9 cellular contexts compared by ENCODE assay signal in the genomic region with DNA sequence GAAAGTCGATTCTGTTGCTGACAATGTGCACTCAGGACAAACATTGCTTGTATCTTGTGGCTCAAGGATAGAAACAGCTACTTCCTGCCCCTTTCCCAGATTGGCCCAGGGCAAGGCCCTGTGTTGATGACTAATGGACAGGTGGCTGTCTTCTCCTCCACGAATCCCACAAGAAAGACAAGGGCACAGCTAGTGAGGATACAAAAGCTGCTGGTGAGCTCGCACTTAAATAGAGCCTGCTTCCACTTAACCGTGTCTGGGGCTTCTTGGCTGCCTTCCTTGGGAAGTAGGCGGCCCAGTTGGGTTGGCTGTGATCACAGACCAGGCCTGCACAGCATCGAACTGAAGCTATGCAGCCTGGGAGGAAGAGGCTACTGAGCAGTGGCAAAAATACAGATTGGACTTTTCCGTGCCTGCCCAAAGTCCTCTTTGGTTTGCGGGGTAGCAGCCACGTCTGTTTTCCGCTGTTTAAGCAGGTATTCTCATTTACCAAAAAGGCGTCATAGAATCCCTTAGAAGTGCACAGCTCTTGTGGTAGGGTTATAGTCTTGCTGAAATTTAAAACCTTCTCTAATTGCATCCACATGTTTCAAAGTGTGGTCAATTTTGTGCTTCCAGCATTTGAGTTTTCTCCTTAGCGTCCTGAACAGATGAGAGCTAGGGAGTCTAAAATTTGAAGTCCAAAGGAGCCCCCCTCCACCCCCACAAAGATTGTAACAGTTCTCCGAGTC. TPM values are rescaled to one million over a fixed set of nuclear protein-coding genes. Genes with fewer than 3 reads are reported as not detected.
A peak's percentile ranks its signal among the peaks of the same experiment; 100 is the strongest.
DNase-seq lines count a peak whose midpoint lies in the region; ATAC-seq, FAIRE-seq and TF ChIP-seq lines count a peak whose summit lies in the region.
"Had no signal": no experiment of that assay in that cellular context is flagged by ENCODE, and none has a peak within 500 bp of the region (broad histone marks: within the 10 kb centered on the region; RNA-seq: fewer than 3 reads in every experiment).

No MANE protein-coding gene starts in this region.

- peak overlapping the region; percentile 93 for H3K4me2 ChIP-seq in keratinocyte (ENCODE audit: control insufficient read depth, extremely low read depth, insufficient read depth, low read depth, low read length)

- peak; percentile 95 for DNase-seq in HT1080 (ENCODE audit: low read depth)
- DNase-seq in brain microvascular endothelial cell, result peak; percentile 37
- DNase-seq in keratinocyte (ENCODE audit: low read depth, low spot score), result peak; percentile 80
- no peak for DNase-seq in thoracic aorta (ENCODE audit: low spot score)
- DNase-seq in GOT3 (lab: John Stamatoyannopoulos, UW), result no peak
- no peak for DNase-seq in activated naive CD4-positive, alpha-beta T cell treated with anti-CD3 and anti-CD28 coated beads, Interleukin-2, amount 50 U/mL, for 16 hours
- DNase-seq: WERI-Rb-1 had no signal

- in situ Hi-C loops in brain microvascular endothelial cell (cut with HindIII; ENCODE audit: low pct_ligation_motif_present, low sequenced_read_pairs), result loop anchor here (25.0 kb wide), 1 partner anchor 307 kb away; no protein-coding TSS in a partner anchor

- dilution Hi-C loops in keratinocyte (cut with MboI; ENCODE audit: extremely low pct_ligation_motif_present, low sequenced_read_pairs), result no loop called here

- H3K27me3 ChIP-seq in brain microvascular endothelial cell (replicated peaks) (no peaks in the 10 kb centered on the region), keratinocyte (ENCODE audit: control insufficient read depth, extremely low read depth, insufficient read depth, low read length) (no peaks in the 10 kb centered on the region), thoracic aorta (replicated peaks; ENCODE audit: insufficient read depth) (no peaks in the 10 kb centered on the region)

- H3K4me1 ChIP-seq in keratinocyte (ENCODE audit: control insufficient read depth, extremely low read depth, insufficient read depth, low read length), result peaks cover 58% of the 10 kb centered on the region
- peaks cover 37 to 72% of the 10 kb centered on the region in 2 donors for H3K4me1 ChIP-seq in thoracic aorta (ENCODE audit: control insufficient read depth in 1 of 2, low read depth in 2 of 2)

- ATAC-seq in thoracic aorta (ENCODE audit: insufficient number of reproducible peaks, low FRiP score, low read depth) (no peak), HG02938 (IDR thresholded peaks at IDR 0.05; ENCODE audit: unreplicated experiment) (no peak), GM19035 (IDR thresholded peaks at IDR 0.05; ENCODE audit: unreplicated experiment) (no peak)

- H3K9ac ChIP-seq in keratinocyte (ENCODE audit: control insufficient read depth, extremely low read depth, insufficient read depth, low read length), result peak overlapping the region; percentile 89

- H3K4me3 ChIP-seq in brain microvascular endothelial cell (ENCODE audit: low read depth, low read length) (peak overlapping the region; percentile 24), keratinocyte (ENCODE audit: control insufficient read depth in 2 of 3, extremely low read depth in 1 of 3, insufficient read depth in 2 of 3, low read depth in 1 of 3, low read length in 3 of 3) (peak overlapping the region in 2 of 3 experiments; percentile 52 to 59), thoracic aorta (peak overlapping the region; percentile 63)

- no peaks in the 10 kb centered on the region for H4K20me1 ChIP-seq in keratinocyte (ENCODE audit: control insufficient read depth, extremely low read depth, insufficient read depth, low read length)

- H3K9me3 ChIP-seq in keratinocyte (ENCODE audit: control insufficient read depth, low read depth, low read length) (no peaks in the 10 kb centered on the region), thoracic aorta (no peaks in the 10 kb centered on the region)

- H2AFZ ChIP-seq in keratinocyte (ENCODE audit: control insufficient read depth, low read length), result no peak overlapping the region

- H3K27ac ChIP-seq in brain microvascular endothelial cell (peak overlapping the region; percentile 95), keratinocyte (ENCODE audit: control insufficient read depth, insufficient read depth, low read length) (peak overlapping the region; percentile 99), thoracic aorta (peak overlapping the region; percentile 67 to 83)
- H3K27ac ChIP-seq: WERI-Rb-1 had no signal

- H3K36me3 ChIP-seq in brain microvascular endothelial cell (replicated peaks), result peaks cover 30% of the 10 kb centered on the region
- peaks cover 25 to 42% of the 10 kb centered on the region in 2 experiments for H3K36me3 ChIP-seq in keratinocyte (ENCODE audit: control insufficient read depth in 2 of 2, extremely low read depth in 1 of 2, insufficient read depth in 2 of 2, low read length in 2 of 2)
- H3K36me3 ChIP-seq in thoracic aorta, result peaks cover 12% of the 10 kb centered on the region
- H3K36me3 ChIP-seq: WERI-Rb-1 had no signal

- peaks cover 62% of the 10 kb centered on the region for H3K79me2 ChIP-seq in keratinocyte (ENCODE audit: control insufficient read depth, insufficient read depth, low read length)

- H3K9me1 ChIP-seq in keratinocyte (ENCODE audit: control insufficient read depth, extremely low read depth, insufficient read depth, low read length), result no peaks in the 10 kb centered on the region

- TF ChIP-seq CTCF in brain microvascular endothelial cell (IDR thresholded peaks at IDR 0.05; ENCODE audit: low read depth, low read length, missing control alignments) (no peak), keratinocyte (optimal IDR thresholded peaks at IDR 0.05 in 1 of 3, IDR thresholded peaks at IDR 0.05 in 1 of 3, conservative IDR thresholded peaks at IDR 0.05 in 1 of 3; ENCODE audit: extremely low read depth in 1 of 3, insufficient read depth in 2 of 3, low read length in 3 of 3) (no peak), thoracic aorta (IDR thresholded peaks at IDR 0.05) (no peak)

- peak; percentile 89 for FAIRE-seq in keratinocyte (lab: Jason Lieb, UNC)

RNA-seq across cellular contexts. Expression of a gene that starts 23.1 kb away (rescaled TPM):
- 120 and 122 TPM in 2 replicates for total RNA-seq in HT1080 (2014; rRNA removed; shearing (Covaris generic))
- 171 and 198 TPM in 2 replicates for polyA plus RNA-seq in HT1080 (2015; cell fraction: cytosol; rRNA removed)
- polyA plus RNA-seq in HT1080 (2015; cell fraction: nucleus; rRNA removed), result 114 and 127 TPM in 2 replicates
- 114 to 204 TPM (median 126 TPM) in 3 replicates for polyA plus RNA-seq in keratinocyte
- 56.6 TPM for polyA plus RNA-seq in keratinocyte (2011; ENCODE audit: low read depth)
- polyA plus RNA-seq in keratinocyte (2011; cell fraction: cytosol; rRNA removed), result 99.3 and 174 TPM in 2 replicates
- 69.8 and 104 TPM in 2 replicates for polyA plus RNA-seq in keratinocyte (2011; cell fraction: nucleus; rRNA removed)
- polyA plus RNA-seq in keratinocyte (2012; ENCODE audit: low replicate concordance), result 114 and 120 TPM in 2 replicates
- polyA minus RNA-seq in keratinocyte, result 17.5 to 64.3 TPM (median 32.5 TPM) in 3 replicates
- polyA minus RNA-seq in keratinocyte (2011; cell fraction: cytosol; rRNA and poly(A)+ RNA removed), result 47.4 TPM
- 24.8 and 28.8 TPM in 2 replicates for polyA minus RNA-seq in keratinocyte (2011; cell fraction: nucleus; rRNA and poly(A)+ RNA removed)
- 10 to 100 TPM; 14.6 to 16.9 TPM for total RNA-seq in thoracic aorta

RNA-seq across cellular contexts. Expression of a gene that starts 58.2 kb away (rescaled TPM):
- 23.3 and 24.6 TPM in 2 replicates for total RNA-seq in HT1080 (2014; rRNA removed; shearing (Covaris generic))
- 18.5 and 24.7 TPM in 2 replicates for polyA plus RNA-seq in HT1080 (2015; cell fraction: cytosol; rRNA removed)
- polyA plus RNA-seq in HT1080 (2015; cell fraction: nucleus; rRNA removed), result 33.9 and 36.0 TPM in 2 replicates
- polyA plus RNA-seq in keratinocyte, result 6.1 to 11.0 TPM (median 9.4 TPM) in 3 replicates
- 16.9 TPM for polyA plus RNA-seq in keratinocyte (2011; ENCODE audit: low read depth)
- 5.7 and 9.1 TPM in 2 replicates for polyA plus RNA-seq in keratinocyte (2011; cell fraction: cytosol; rRNA removed)
- polyA plus RNA-seq in keratinocyte (2011; cell fraction: nucleus; rRNA removed), result 7.7 and 11.5 TPM in 2 replicates
- polyA plus RNA-seq in keratinocyte (2012; ENCODE audit: low replicate concordance), result 12.4 and 15.7 TPM in 2 replicates
- polyA minus RNA-seq in keratinocyte, result 2.5 to 10.4 TPM (median 4.9 TPM) in 3 replicates
- polyA minus RNA-seq in keratinocyte (2011; cell fraction: cytosol; rRNA and poly(A)+ RNA removed), result 6.1 TPM
- 5.1 and 7.7 TPM in 2 replicates for polyA minus RNA-seq in keratinocyte (2011; cell fraction: nucleus; rRNA and poly(A)+ RNA removed)
- total RNA-seq in thoracic aorta, result 10 to 100 TPM; 17.3 to 24.5 TPM

RNA-seq across cellular contexts. Expression of a gene that starts 58.2 kb away (rescaled TPM):
- 0.35 TPM in 1 of 2 replicates, not detected in the other for total RNA-seq in HT1080 (2014; rRNA removed; shearing (Covaris generic))
- polyA plus RNA-seq in HT1080 (2015; cell fraction: cytosol; rRNA removed), result not detected in 2 replicates
- polyA plus RNA-seq in HT1080 (2015; cell fraction: nucleus; rRNA removed), result 0.11 TPM in 1 of 2 replicates, not detected in the other
- polyA plus RNA-seq in keratinocyte, result 0.15 to 0.61 TPM (median 0.25 TPM) in 3 replicates
- not detected for polyA plus RNA-seq in keratinocyte (2011; ENCODE audit: low read depth)
- 0.07 and 0.19 TPM in 2 replicates for polyA plus RNA-seq in keratinocyte (2011; cell fraction: cytosol; rRNA removed)
- 0.11 and 0.45 TPM in 2 replicates for polyA plus RNA-seq in keratinocyte (2011; cell fraction: nucleus; rRNA removed)
- polyA plus RNA-seq in keratinocyte (2012; ENCODE audit: low replicate concordance), result not detected in 2 replicates
- polyA minus RNA-seq in keratinocyte, result 1.6 TPM in 1 of 3 replicates, not detected in the others
- not detected for polyA minus RNA-seq in keratinocyte (2011; cell fraction: cytosol; rRNA and poly(A)+ RNA removed)
- polyA minus RNA-seq in keratinocyte (2011; cell fraction: nucleus; rRNA and poly(A)+ RNA removed), result not detected in 2 replicates
- total RNA-seq in thoracic aorta, result under 1 TPM in 1 of 2 donors, not detected in 1; 0.27 TPM

Comparison
In these comparisons a context has a peak if more than half of its experiments do, and no peak if none do; other contexts are left out.
1. DNase-seq: peak in HT1080 (single experiment), brain microvascular endothelial cell (single experiment) and keratinocyte (single experiment); none in thoracic aorta (single experiment), GOT3 (single experiment) and activated naive CD4-positive, alpha-beta T cell treated with anti-CD3 and anti-CD28 coated beads, Interleukin-2, amount 50 U/mL, for 16 hours (single experiment).
2. Peak in every context shown above with its lines, with median percentiles within 50 percentile points of each other: H3K27ac ChIP-seq and H3K4me3 ChIP-seq.